In genomic region chr15:39511000-39511914, GRCh38 we compare ENCODE assay signal across 8 cellular contexts.
A peak's percentile ranks its signal among the peaks of the same experiment; 100 is the strongest.
DNase-seq lines count a peak whose midpoint lies in the region; ATAC-seq and TF ChIP-seq lines count a peak whose summit lies in the region.
"Had no signal": no experiment of that assay in that cellular context is flagged by ENCODE, and none has a peak within 500 bp of the region (broad histone marks: within the 10 kb centered on the region; RNA-seq: fewer than 3 reads in every experiment).

No MANE protein-coding gene starts in this region.

- ATAC-seq in upper lobe of right lung = peak; percentile 38
- no peak for ATAC-seq in activated CD8-positive, alpha-beta memory T cell treated with anti-CD3 and anti-CD28 coated beads, Interleukin-2, amount 10 ng/mL, durations not matched to agents 7 days and 5 days

- peak; percentile 37 for DNase-seq in HS-5 (ENCODE audit: low read depth)
- peak; percentile 85 for DNase-seq in brain microvascular endothelial cell
- DNase-seq in kidney epithelial cell (ENCODE audit: low read depth) = peak; percentile 50
- no peak for DNase-seq in upper lobe of right lung
- no peak for DNase-seq in activated CD8-positive, alpha-beta memory T cell treated with anti-CD3 and anti-CD28 coated beads, Interleukin-2, amount 10 ng/mL, durations not matched to agents 7 days and 5 days
- DNase-seq in NOMO-1 treated with dmso at 0.1 percent for 144 hours (lab: John Stamatoyannopoulos, UW; ENCODE audit: unreplicated experiment) = no peak
- no peak for DNase-seq in activated T-helper 2 cell treated with anti-CD3 and anti-CD28 coated beads, Interferon-gamma antibody, Interleukin-2, Interleukin-4, amounts not matched to agents 10 μg/mL and 5 μg/mL and 100 μg/mL, durations not matched to agents 14 hours and 24 hours and 36 hours (ENCODE audit: low spot score)
- DNase-seq: lower lobe of right lung had no signal

- no peaks in the 10 kb centered on the region for H3K27me3 ChIP-seq in brain microvascular endothelial cell (replicated peaks)
- H3K27me3 ChIP-seq in kidney epithelial cell (ENCODE audit: control insufficient read depth, insufficient read depth, low read length) = no peaks in the 10 kb centered on the region
- H3K27me3 ChIP-seq in upper lobe of right lung = no peaks in the 10 kb centered on the region

- peaks cover 3% of the 10 kb centered on the region for H3K4me1 ChIP-seq in upper lobe of right lung

- in situ Hi-C loops in brain microvascular endothelial cell (cut with HindIII; ENCODE audit: low pct_ligation_motif_present, low sequenced_read_pairs) = no loop called here

- H3K27ac Mint-ChIP-seq in activated CD8-positive, alpha-beta memory T cell treated with anti-CD3 and anti-CD28 coated beads, Interleukin-2, amount 10 ng/mL, durations not matched to agents 7 days and 5 days = no peak overlapping the region
- no peak overlapping the region for H3K27ac Mint-ChIP-seq in activated T-helper 2 cell treated with anti-CD3 and anti-CD28 coated beads, Interferon-gamma antibody, Interleukin-2, Interleukin-4, amounts not matched to agents 10 μg/mL and 5 μg/mL and 100 μg/mL, durations not matched to agents 14 hours and 24 hours and 36 hours

- H3K36me3 ChIP-seq in brain microvascular endothelial cell (replicated peaks) (no peaks in the 10 kb centered on the region), kidney epithelial cell (ENCODE audit: control insufficient read depth, insufficient read depth, low read length) (no peaks in the 10 kb centered on the region), upper lobe of right lung (no peaks in the 10 kb centered on the region)
- H3K36me3 ChIP-seq: lower lobe of right lung had no signal

- peaks cover 5% of the 10 kb centered on the region for H3K9me3 ChIP-seq in upper lobe of right lung
- H3K9me3 ChIP-seq: lower lobe of right lung had no signal

- intact Hi-C loops in upper lobe of right lung (cut with DNase I) = no loop called here
- intact Hi-C loops in activated T-helper 2 cell treated with anti-CD3 and anti-CD28 coated beads, Interferon-gamma antibody, Interleukin-2, Interleukin-4, amounts not matched to agents 10 μg/mL and 5 μg/mL and 100 μg/mL, durations not matched to agents 14 hours and 24 hours and 36 hours (cut with micrococcal nuclease) = no loop called here

- TF ChIP-seq CTCF in brain microvascular endothelial cell (IDR thresholded peaks at IDR 0.05; ENCODE audit: low read depth, low read length, missing control alignments) (no peak), kidney epithelial cell (IDR thresholded peaks at IDR 0.05; ENCODE audit: insufficient read depth, low read length, poor library complexity, severe bottlenecking) (no peak), upper lobe of right lung (IDR thresholded peaks at IDR 0.05) (no peak)

- no peak overlapping the region for H3K4me3 Mint-ChIP-seq in activated CD8-positive, alpha-beta memory T cell treated with anti-CD3 and anti-CD28 coated beads, Interleukin-2, amount 10 ng/mL, durations not matched to agents 7 days and 5 days
- H3K4me3 Mint-ChIP-seq in activated T-helper 2 cell treated with anti-CD3 and anti-CD28 coated beads, Interferon-gamma antibody, Interleukin-2, Interleukin-4, amounts not matched to agents 10 μg/mL and 5 μg/mL and 100 μg/mL, durations not matched to agents 14 hours and 24 hours and 36 hours (ENCODE audit: low read depth) = no peak overlapping the region

- H3K4me3 ChIP-seq in brain microvascular endothelial cell (ENCODE audit: low read depth, low read length) (no peak overlapping the region), kidney epithelial cell (ENCODE audit: low read depth, low read length) (no peak overlapping the region), upper lobe of right lung (no peak overlapping the region)
- H3K4me3 ChIP-seq: lower lobe of right lung had no signal

- CTCF ChIA-PET in activated CD8-positive, alpha-beta memory T cell treated with anti-CD3 and anti-CD28 coated beads, Interleukin-2, amount 10 ng/mL, durations not matched to agents 7 days and 5 days (lab: Charles Lee) = no interaction called here

- H3K27ac ChIP-seq in brain microvascular endothelial cell (peak overlapping the region; percentile 39), upper lobe of right lung (no peak overlapping the region)
- H3K27ac ChIP-seq: lower lobe of right lung had no signal

- peaks cover 2% of the 10 kb centered on the region for H3K36me3 Mint-ChIP-seq in activated CD8-positive, alpha-beta memory T cell treated with anti-CD3 and anti-CD28 coated beads, Interleukin-2, amount 10 ng/mL, durations not matched to agents 7 days and 5 days
- H3K36me3 Mint-ChIP-seq in activated T-helper 2 cell treated with anti-CD3 and anti-CD28 coated beads, Interferon-gamma antibody, Interleukin-2, Interleukin-4, amounts not matched to agents 10 μg/mL and 5 μg/mL and 100 μg/mL, durations not matched to agents 14 hours and 24 hours and 36 hours (ENCODE audit: low read depth) = no peaks in the 10 kb centered on the region

- peaks cover 3% of the 10 kb centered on the region for H3K9me3 Mint-ChIP-seq in activated CD8-positive, alpha-beta memory T cell treated with anti-CD3 and anti-CD28 coated beads, Interleukin-2, amount 10 ng/mL, durations not matched to agents 7 days and 5 days (ENCODE audit: low read depth)
- peaks cover 11% of the 10 kb centered on the region for H3K9me3 Mint-ChIP-seq in activated T-helper 2 cell treated with anti-CD3 and anti-CD28 coated beads, Interferon-gamma antibody, Interleukin-2, Interleukin-4, amounts not matched to agents 10 μg/mL and 5 μg/mL and 100 μg/mL, durations not matched to agents 14 hours and 24 hours and 36 hours

- H3K27me3 Mint-ChIP-seq in activated CD8-positive, alpha-beta memory T cell treated with anti-CD3 and anti-CD28 coated beads, Interleukin-2, amount 10 ng/mL, durations not matched to agents 7 days and 5 days = peaks cover 47% of the 10 kb centered on the region
- peaks cover 22% of the 10 kb centered on the region for H3K27me3 Mint-ChIP-seq in activated T-helper 2 cell treated with anti-CD3 and anti-CD28 coated beads, Interferon-gamma antibody, Interleukin-2, Interleukin-4, amounts not matched to agents 10 μg/mL and 5 μg/mL and 100 μg/mL, durations not matched to agents 14 hours and 24 hours and 36 hours (ENCODE audit: low read depth)

- no peaks in the 10 kb centered on the region for H3K4me1 Mint-ChIP-seq in activated CD8-positive, alpha-beta memory T cell treated with anti-CD3 and anti-CD28 coated beads, Interleukin-2, amount 10 ng/mL, durations not matched to agents 7 days and 5 days
- no peaks in the 10 kb centered on the region for H3K4me1 Mint-ChIP-seq in activated T-helper 2 cell treated with anti-CD3 and anti-CD28 coated beads, Interferon-gamma antibody, Interleukin-2, Interleukin-4, amounts not matched to agents 10 μg/mL and 5 μg/mL and 100 μg/mL, durations not matched to agents 14 hours and 24 hours and 36 hours (ENCODE audit: low read depth)

Comparison
In these comparisons a context has a peak if more than half of its experiments do, and no peak if none do; other contexts are left out.
1. DNase-seq: peak in HS-5 (single experiment), brain microvascular endothelial cell (single experiment) and kidney epithelial cell (single experiment); none in upper lobe of right lung (single experiment), activated CD8-positive, alpha-beta memory T cell treated with anti-CD3 and anti-CD28 coated beads, Interleukin-2, amount 10 ng/mL, durations not matched to agents 7 days and 5 days (single experiment), NOMO-1 treated with dmso at 0.1 percent for 144 hours (single experiment) and activated T-helper 2 cell treated with anti-CD3 and anti-CD28 coated beads, Interferon-gamma antibody, Interleukin-2, Interleukin-4, amounts not matched to agents 10 μg/mL and 5 μg/mL and 100 μg/mL, durations not matched to agents 14 hours and 24 hours and 36 hours (single experiment).